8 cellular contexts compared by ENCODE assay signal in genomic region chr11:62880231-62880802, GRCh38. TPM values are rescaled to one million over a fixed set of nuclear protein-coding genes. Genes with fewer than 3 reads are reported as not detected.
DNase-seq lines count a peak whose midpoint lies in the region; ATAC-seq and TF ChIP-seq lines count a peak whose summit lies in the region.

No MANE protein-coding gene starts in this region.

- H3K9me3 Mint-ChIP-seq in memory B cell: no peaks in the 10 kb centered on the region

- ATAC-seq in HG03039 (IDR thresholded peaks at IDR 0.05; ENCODE audit: unreplicated experiment) (peak; percentile 20), memory B cell (ENCODE audit: low read depth) (no peak)

- no peaks in the 10 kb centered on the region for H3K27me3 Mint-ChIP-seq in memory B cell

- H3K27ac Mint-ChIP-seq in memory B cell: peak overlapping the region; percentile 95

- H3K36me3 ChIP-seq in SJCRH30 (peaks cover 49% of the 10 kb centered on the region), suprapubic skin (peaks cover 26% of the 10 kb centered on the region)

- H3K9me3 ChIP-seq in SJCRH30 (replicated peaks) (no peaks in the 10 kb centered on the region), suprapubic skin (no peaks in the 10 kb centered on the region)

- TF ChIP-seq POLR2A in suprapubic skin (IDR thresholded peaks at IDR 0.05): no peak

- H3K27me3 ChIP-seq in SJCRH30 (no peaks in the 10 kb centered on the region), suprapubic skin (no peaks in the 10 kb centered on the region)

- H3K27ac ChIP-seq in SJCRH30: peak overlapping the region; percentile 91
- H3K27ac ChIP-seq in suprapubic skin: peak overlapping the region; percentile 100

- peak; percentile 34 to 36 for DNase-seq in stimulated activated CD8-positive, alpha-beta memory T cell treated with anti-CD3 and anti-CD28 coated beads, Interleukin-15, amount 100 ng/mL, for 48 hours (ENCODE audit: low read depth in 2 of 2)
- DNase-seq in stimulated activated CD8-positive, alpha-beta memory T cell treated with anti-CD3 and anti-CD28 coated beads, Interleukin-4, amount 100 ng/mL, for 48 hours: no peak
- DNase-seq in SJCRH30: no peak
- DNase-seq in dedifferentiated amniotic fluid mesenchymal stem cell (ENCODE audit: extremely low spot score): peak; percentile 67
- no peak for DNase-seq in memory B cell (ENCODE audit: low spot score in 2 of 2)
- DNase-seq in suprapubic skin (ENCODE audit: low spot score in 2 of 2): peak in 1 of 2 donors; percentile 93
- no peak for DNase-seq in NCI-H128 (lab: John Stamatoyannopoulos, UW; ENCODE audit: unreplicated experiment)

- H3K4me3 Mint-ChIP-seq in memory B cell: peak overlapping the region; percentile 100

- WGBS in suprapubic skin: under 1% methylated on average over 14 of the region's 16 CpGs

- peaks cover 26% of the 10 kb centered on the region for H3K4me1 Mint-ChIP-seq in memory B cell

- no peak for TF ChIP-seq CTCF in suprapubic skin (IDR thresholded peaks at IDR 0.05)

- no peak for TF ChIP-seq EP300 in suprapubic skin (IDR thresholded peaks at IDR 0.05)

- H3K4me1 ChIP-seq in SJCRH30 (peaks cover 20% of the 10 kb centered on the region), suprapubic skin (peaks cover 70% of the 10 kb centered on the region)

- H3K4me3 ChIP-seq in SJCRH30 (peak overlapping the region; percentile 96), suprapubic skin (peak overlapping the region; percentile 92)

- peaks cover 24% of the 10 kb centered on the region for H3K36me3 Mint-ChIP-seq in memory B cell

RNA-seq across cellular contexts. Expression of gene SLC3A2, which starts 0.4 kb away (rescaled TPM):
- total RNA-seq in SJCRH30 (2014; rRNA removed; shearing (Covaris generic)): 106 and 109 TPM in 2 replicates
- total RNA-seq in suprapubic skin: 100 to 1,000 TPM; 170 to 234 (median 198) TPM

RNA-seq across cellular contexts. Expression of gene CHRM1, which starts 40.8 kb away (rescaled TPM):
- not detected in 2 replicates for total RNA-seq in SJCRH30 (2014; rRNA removed; shearing (Covaris generic))
- total RNA-seq in suprapubic skin: 1 to 10 TPM; 2.5 to 5.4 (median 4.5) TPM

RNA-seq across cellular contexts. Expression of gene WDR74, which starts 40.9 kb away (rescaled TPM):
- total RNA-seq in SJCRH30 (2014; rRNA removed; shearing (Covaris generic)): 46.7 and 50.4 TPM in 2 replicates
- total RNA-seq in suprapubic skin: 10 to 100 TPM; 63.3 to 79.8 (median 70.3) TPM

RNA-seq across cellular contexts. Expression of gene TEX54, which starts 47.7 kb away (rescaled TPM):
- total RNA-seq in SJCRH30 (2014; rRNA removed; shearing (Covaris generic)): not detected in 2 replicates
- total RNA-seq in suprapubic skin: not detected

RNA-seq across cellular contexts. Expression of gene STX5, which starts 48.5 kb away (rescaled TPM):
- total RNA-seq in SJCRH30 (2014; rRNA removed; shearing (Covaris generic)): 22.7 and 27.5 TPM in 2 replicates
- 10 to 100 TPM; 26.8 to 47.8 (median 43.2) TPM for total RNA-seq in suprapubic skin

Comparison
In these comparisons a context has a peak if more than half of its experiments do, and no peak if none do; other contexts are left out.
1. DNase-seq: peak in stimulated activated CD8-positive, alpha-beta memory T cell treated with anti-CD3 and anti-CD28 coated beads, Interleukin-15, amount 100 ng/mL, for 48 hours (2 of 2) and dedifferentiated amniotic fluid mesenchymal stem cell (single experiment); none in stimulated activated CD8-positive, alpha-beta memory T cell treated with anti-CD3 and anti-CD28 coated beads, Interleukin-4, amount 100 ng/mL, for 48 hours (single experiment), SJCRH30 (0 of 2), memory B cell (0 of 2) and NCI-H128 (single experiment).